ENCODE assay signal across 18 cellular contexts in genomic region chr20:25207149-25207959, GRCh38. TPM values are rescaled to one million over a fixed set of nuclear protein-coding genes. Genes with fewer than 3 reads are reported as not detected.
A peak's percentile ranks its signal among the peaks of the same experiment; 100 is the strongest.
DNase-seq lines count a peak whose midpoint lies in the region; ATAC-seq, FAIRE-seq and TF ChIP-seq lines count a peak whose summit lies in the region.
"Had no signal": no experiment of that assay in that cellular context is flagged by ENCODE, and none has a peak within 500 bp of the region (broad histone marks: within the 10 kb centered on the region; RNA-seq: fewer than 3 reads in every experiment).

No MANE protein-coding gene starts in this region.

- TF ChIP-seq EP300 in A549 (IDR thresholded peaks at IDR 0.05): no peak

- peaks cover 20% of the 10 kb centered on the region for H3K4me1 ChIP-seq in A549
- H3K4me1 ChIP-seq in DND-41 (ENCODE audit: insufficient read depth, low read length): no peaks in the 10 kb centered on the region
- H3K4me1 ChIP-seq in pancreas: no peaks in the 10 kb centered on the region
- H3K4me1 ChIP-seq in spleen: peaks cover 0 to 28% (median 16%) of the 10 kb centered on the region in 6 donors
- H3K4me1 ChIP-seq: BE2C had no signal

- no peak for FAIRE-seq in A549 (lab: Jason Lieb, UNC)
- FAIRE-seq in pancreas (lab: Jason Lieb, UNC): no peak
- FAIRE-seq: GM12891, H54 had no signal

- H3K36me3 Mint-ChIP-seq in glutamatergic neuron (ENCODE audit: unreplicated experiment) (no peaks in the 10 kb centered on the region), natural killer cell (no peaks in the 10 kb centered on the region)

- H2AFZ ChIP-seq in DND-41 (ENCODE audit: low read depth, low read length): no peak overlapping the region

- no peaks in the 10 kb centered on the region for H3K9me3 ChIP-seq in A549
- H3K9me3 ChIP-seq in DND-41 (ENCODE audit: insufficient read depth, low read length, severe bottlenecking): no peaks in the 10 kb centered on the region
- H3K9me3 ChIP-seq in pancreas: no peaks in the 10 kb centered on the region
- H3K9me3 ChIP-seq in spleen: no peaks in the 10 kb centered on the region
- H3K9me3 ChIP-seq: BE2C had no signal

- H3K27me3 Mint-ChIP-seq in glutamatergic neuron (ENCODE audit: unreplicated experiment) (no peaks in the 10 kb centered on the region), natural killer cell (ENCODE audit: low read depth in 2 of 2) (no peaks in the 10 kb centered on the region)

- peak overlapping the region; percentile 49 for H3K4me2 ChIP-seq in A549
- no peak overlapping the region for H3K4me2 ChIP-seq in DND-41 (ENCODE audit: insufficient read depth, low read length)
- H3K4me2 ChIP-seq: KMS-11 had no signal

- H3K27ac ChIP-seq in A549 (peak overlapping the region; percentile 39 to 47; a peak in 4 of 6 replicates), DND-41 (ENCODE audit: low read length) (no peak overlapping the region), pancreas (peak overlapping the region in 3 of 4 donors; percentile 2 to 28 (median 11)), spleen (no peak overlapping the region)
- H3K27ac ChIP-seq: KMS-11, SK-N-MC had no signal

- no peak overlapping the region for H3K9ac ChIP-seq in DND-41 (ENCODE audit: low read depth, low read length)
- H3K9ac ChIP-seq: KMS-11 had no signal

- H3K4me3 ChIP-seq in A549: no peak overlapping the region
- no peak overlapping the region for H3K4me3 ChIP-seq in DND-41 (ENCODE audit: low read depth in 1 of 2, low read length in 2 of 2)
- H3K4me3 ChIP-seq in pancreas: no peak overlapping the region
- H3K4me3 ChIP-seq in spleen: no peak overlapping the region
- H3K4me3 ChIP-seq: SK-N-MC had no signal

- in situ Hi-C loops in ACHN (cut with HindIII; ENCODE audit: low pct_ligation_motif_present, low pct_unique_long_range_greater_than_20kb, low sequenced_read_pairs): no loop called here

- POLR2A ChIA-PET in A549 (lab: Yijun Ruan, JAX): interaction anchor here (1.1 kb wide), 1 partner anchor 40 kb away, joined by 3 read pairs; no protein-coding TSS in a partner anchor

- CTCF ChIA-PET in A549 (lab: Yijun Ruan, JAX): interaction anchor here (1.1 to 2.2 kb wide), 5 partner anchors 10 to 40 kb away, joined by 3 to 8 read pairs (median 4); partner anchors contain the start of gene PYGB

- H3K27me3 ChIP-seq in DND-41 (ENCODE audit: insufficient read depth, low read length, poor library complexity) (no peaks in the 10 kb centered on the region), pancreas (no peaks in the 10 kb centered on the region), spleen (replicated peaks in 1 of 7) (no peaks in the 10 kb centered on the region)
- H3K27me3 ChIP-seq: BE2C had no signal

- intact Hi-C loops in pancreas (cut with DNase I) (no loop called here), spleen (cut with DNase I; ENCODE audit: low total_unique reads) (no loop called here), natural killer cell (cut with micrococcal nuclease) (no loop called here)

- H3K9me3 Mint-ChIP-seq in glutamatergic neuron (ENCODE audit: unreplicated experiment): peaks cover 3% of the 10 kb centered on the region
- no peaks in the 10 kb centered on the region for H3K9me3 Mint-ChIP-seq in natural killer cell
- H3K9me3 Mint-ChIP-seq: CD8-positive, alpha-beta T cell had no signal

- TF ChIP-seq CTCF in A549 (IDR thresholded peaks at IDR 0.05) (no peak), DND-41 (IDR thresholded peaks at IDR 0.05; ENCODE audit: borderline replicate concordance, extremely low read depth, low read length, poor library complexity, severe bottlenecking) (no peak), glutamatergic neuron (IDR thresholded peaks at IDR 0.05; ENCODE audit: partially characterized antibody, unreplicated experiment) (no peak), pancreas (IDR thresholded peaks at IDR 0.05) (no peak), spleen (IDR thresholded peaks at IDR 0.05 in 8 of 11, conservative IDR thresholded peaks at IDR 0.05 in 3 of 11) (no peak), natural killer cell (IDR thresholded peaks at IDR 0.05) (no peak)

- H3K4me1 Mint-ChIP-seq in glutamatergic neuron (ENCODE audit: low read depth, unreplicated experiment) (peaks cover 38% of the 10 kb centered on the region), natural killer cell (peaks cover 9 to 14% of the 10 kb centered on the region in 2 donors)

- H3K4me3 Mint-ChIP-seq in glutamatergic neuron (ENCODE audit: unreplicated experiment) (no peak overlapping the region), natural killer cell (no peak overlapping the region)
- H3K4me3 Mint-ChIP-seq: CD8-positive, alpha-beta T cell had no signal

- no peak for TF ChIP-seq RAD21 in A549 (conservative IDR thresholded peaks at IDR 0.05 in 1 of 2, IDR thresholded peaks at IDR 0.05 in 1 of 2)

- peaks cover 18% of the 10 kb centered on the region; the same call in 1 of the 2 replicates for H4K20me1 ChIP-seq in DND-41 (ENCODE audit: insufficient read depth, low read length)

- 94% methylated on average over 22 of the region's 22 CpGs for WGBS in A549 (ENCODE audit: missing lambda C conversion rate)
- whole genome bisulfite sequencing in pancreas, 2 donors: 81% methylated on average over 19 to 22 of the region's 22 CpGs
- WGBS in spleen, 5 donors: 94 to 96% (median 95%) methylated on average over 14 to 22 of the region's 22 CpGs

- H3K79me2 ChIP-seq in DND-41 (ENCODE audit: insufficient read depth, low read length): peaks cover 44% of the 10 kb centered on the region

- H3K27ac Mint-ChIP-seq in glutamatergic neuron (ENCODE audit: unreplicated experiment) (peak overlapping the region; percentile 48), natural killer cell (no peak overlapping the region)
- H3K27ac Mint-ChIP-seq: CD8-positive, alpha-beta T cell had no signal

- TF ChIP-seq POLR2A in A549 (IDR thresholded peaks at IDR 0.05; ENCODE audit: low read length) (no peak), spleen (IDR thresholded peaks at IDR 0.05) (no peak)

- ATAC-seq in A549 (peak; percentile 37 to 60; a peak in 3 of 6 replicates), DND-41 (ENCODE audit: insufficient read depth, low read depth) (no peak), pancreas (peak in 2 of 4 donors; percentile 28 to 29), natural killer cell (no peak)
- ATAC-seq: CD8-positive, alpha-beta T cell had no signal

- H3K36me3 ChIP-seq in DND-41 (ENCODE audit: insufficient read depth, low read length) (peaks cover 31% of the 10 kb centered on the region), pancreas (peaks cover 0 to 18% (median 10%) of the 10 kb centered on the region in 3 donors), spleen (peaks cover 0 to 56% (median 23%) of the 10 kb centered on the region in 6 donors)

- DNase-seq in A549 (ENCODE audit: low read depth in 1 of 2, low spot score in 1 of 2) (no peak), DND-41 (peak; percentile 4), glutamatergic neuron (no peak), pancreas (peak in 1 of 6 donors; percentile 14), spleen (no peak), ACHN (no peak), natural killer cell (no peak)
- DNase-seq: BE2C, GF-D8, NCI-H1436, NCI-H2029 treated with DMSO at 0.1 percent for 48 hours, NCI-H510A, NCI-H774 had no signal

TF ChIP-seq in A549, 52 proteins besides CTCF, POLR2A, EP300 and RAD21 (continues in another document):
- TF ChIP-seq, protein P1, sequence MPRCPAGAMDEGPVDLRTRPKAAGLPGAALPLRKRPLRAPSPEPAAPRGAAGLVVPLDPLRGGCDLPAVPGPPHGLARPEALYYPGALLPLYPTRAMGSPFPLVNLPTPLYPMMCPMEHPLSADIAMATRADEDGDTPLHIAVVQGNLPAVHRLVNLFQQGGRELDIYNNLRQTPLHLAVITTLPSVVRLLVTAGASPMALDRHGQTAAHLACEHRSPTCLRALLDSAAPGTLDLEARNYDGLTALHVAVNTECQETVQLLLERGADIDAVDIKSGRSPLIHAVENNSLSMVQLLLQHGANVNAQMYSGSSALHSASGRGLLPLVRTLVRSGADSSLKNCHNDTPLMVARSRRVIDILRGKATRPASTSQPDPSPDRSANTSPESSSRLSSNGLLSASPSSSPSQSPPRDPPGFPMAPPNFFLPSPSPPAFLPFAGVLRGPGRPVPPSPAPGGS (IDR thresholded peaks at IDR 0.05): no peak
- TF ChIP-seq ZSCAN20 (CRISPR knock-in tag; IDR thresholded peaks at IDR 0.05) (no peak), EHF (CRISPR knock-in tag; IDR thresholded peaks at IDR 0.05) (no peak), BHLHE40 (IDR thresholded peaks at IDR 0.05; ENCODE audit: low read depth, low read length) (no peak), KDM1A (IDR thresholded peaks at IDR 0.05; ENCODE audit: low read depth) (no peak), FOXS1 (CRISPR knock-in tag; IDR thresholded peaks at IDR 0.05) (no peak), FOSL2 (IDR thresholded peaks at IDR 0.05) (no peak), FOSL2 (CRISPR knock-in tag; IDR thresholded peaks at IDR 0.05) (no peak), RARB (CRISPR knock-in tag; IDR thresholded peaks at IDR 0.05) (no peak)

RNA-seq across cellular contexts. Expression of gene ENTPD6, which starts 11.8 kb away (rescaled TPM):
- polyA plus RNA-seq in A549 (2011; rRNA removed) (85.7 and 95.4 TPM in 2 replicates), A549 (2017; fragmentation: RNase III; extraction: RNeasy Plus Mini Kit Qiagen cat#74134 plus additional on column Dnase treatment) (86.9 to 90.0 TPM (median 87.0 TPM) in 3 replicates), pancreas (10 to 100 TPM; 99.0 to 99.3 TPM), spleen (10 to 100 TPM; 23.0 to 42.0 (median 33.6) TPM)
- 121 and 136 TPM in 2 replicates for polyA plus RNA-seq in A549 (2012; cell fraction: cytosol; rRNA removed)
- 433 and 486 TPM in 2 replicates for polyA plus RNA-seq in A549 (2012; cell fraction: nucleus; rRNA removed)
- polyA minus RNA-seq in A549 (2011; rRNA and poly(A)+ RNA removed): 77.7 and 83.6 TPM in 2 replicates
- total RNA-seq in glutamatergic neuron (ENCODE audit: unreplicated experiment) (191 TPM), pancreas (10 to 100 TPM; 31.4 to 63.0 (median 41.6) TPM), spleen (10 to 100 TPM; 31.6 to 49.6 (median 35.7) TPM), natural killer cell (10 to 100 TPM; 36.4 to 43.1 (median 41.4) TPM)

RNA-seq across cellular contexts. Expression of gene PYGB, which starts 40.5 kb away (rescaled TPM):
- polyA plus RNA-seq in A549 (2011; rRNA removed): 100 and 113 TPM in 2 replicates
- 80.7 and 98.5 TPM in 2 replicates for polyA plus RNA-seq in A549 (2012; cell fraction: cytosol; rRNA removed)
- polyA plus RNA-seq in A549 (2012; cell fraction: nucleus; rRNA removed): 252 and 288 TPM in 2 replicates
- polyA plus RNA-seq in A549 (2017; fragmentation: RNase III; extraction: RNeasy Plus Mini Kit Qiagen cat#74134 plus additional on column Dnase treatment): 85.5 to 93.7 TPM (median 93.2 TPM) in 3 replicates
- polyA minus RNA-seq in A549 (2011; rRNA and poly(A)+ RNA removed): 178 and 188 TPM in 2 replicates
- total RNA-seq in glutamatergic neuron (ENCODE audit: unreplicated experiment): 295 TPM
- 10 to 100 TPM; 17.4 to 25.0 (median 23.7) TPM for total RNA-seq in pancreas
- 10 to 100 TPM; 37.2 TPM for polyA plus RNA-seq in pancreas
- total RNA-seq in spleen: 10 to 100 TPM; 27.0 to 47.8 (median 34.4) TPM
- 10 to 100 TPM; 10.5 to 29.4 (median 18.2) TPM for polyA plus RNA-seq in spleen
- total RNA-seq in natural killer cell: 10 to 100 TPM; 39.4 to 55.4 (median 47.0) TPM

Comparison
In these comparisons a context has a peak if more than half of its experiments do, and no peak if none do; other contexts are left out.
1. ATAC-seq: peak in A549 (2 of 2); none in DND-41 (single experiment) and natural killer cell (0 of 3).
2. H3K27ac ChIP-seq: peak in A549 (2 of 2) and pancreas (3 of 4); none in DND-41 (single experiment) and spleen (0 of 8).